In the genomic region with DNA sequence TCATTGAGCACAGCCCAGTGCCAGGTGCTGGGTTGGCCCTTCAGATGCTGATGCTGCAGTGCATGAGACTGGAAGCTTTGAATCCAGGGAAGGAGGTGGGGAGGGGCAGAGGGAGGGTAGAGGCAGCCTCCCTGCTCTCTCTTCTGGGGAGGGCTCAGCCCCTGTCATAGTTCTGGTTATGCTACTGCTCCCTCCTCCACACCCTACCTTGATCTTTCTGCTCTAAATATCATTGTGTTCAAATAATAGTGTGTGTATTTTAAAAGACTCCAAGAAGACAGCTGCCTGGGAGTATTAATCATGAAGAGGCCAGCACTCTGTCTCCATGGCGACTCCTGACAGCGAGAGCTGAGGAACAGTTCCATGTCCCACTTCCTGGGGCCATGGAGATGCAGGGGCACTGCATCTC, we compare ENCODE assay signal across 16 cellular contexts. TPM values are rescaled to one million over a fixed set of nuclear protein-coding genes. Genes with fewer than 3 reads are reported as not detected.
DNase-seq lines count a peak whose midpoint lies in the region; ATAC-seq and TF ChIP-seq lines count a peak whose summit lies in the region.
"Had no signal": no experiment of that assay in that cellular context is flagged by ENCODE, and none has a peak within 500 bp of the region (broad histone marks: within the 10 kb centered on the region; RNA-seq: fewer than 3 reads in every experiment).

No MANE protein-coding gene starts in this region.

- TF ChIP-seq CTCF in BE2C (IDR thresholded peaks at IDR 0.05; ENCODE audit: low read depth, low read length) (no peak), esophagus squamous epithelium (IDR thresholded peaks at IDR 0.05) (no peak)

- intact Hi-C loops in esophagus squamous epithelium (cut with DNase I), result no loop called here

- no peak overlapping the region for H3K27ac ChIP-seq in esophagus squamous epithelium
- H3K27ac ChIP-seq: foreskin keratinocyte, SK-N-MC, suprapubic skin had no signal

- no peak overlapping the region for H3K4me3 Mint-ChIP-seq in activated naive CD4-positive, alpha-beta T cell treated with anti-CD3 and anti-CD28 coated beads, Interleukin-2, amount 10 ng/mL, durations not matched to agents 7 days and 5 days
- H3K4me3 Mint-ChIP-seq: activated naive CD8-positive, alpha-beta T cell treated with anti-CD3 and anti-CD28 coated beads, Interleukin-2, amount 10 ng/mL, durations not matched to agents 7 days and 5 days; activated T-cell treated with anti-CD3 and anti-CD28 coated beads, Interleukin-2, amount 50 U/mL, for 4 hours; nephron had no signal

- H3K36me3 ChIP-seq in BE2C (no peaks in the 10 kb centered on the region), esophagus squamous epithelium (no peaks in the 10 kb centered on the region)
- H3K36me3 ChIP-seq: suprapubic skin had no signal

- H3K4me1 ChIP-seq in BE2C (no peaks in the 10 kb centered on the region), esophagus squamous epithelium (peaks cover 1 to 19% (median 13%) of the 10 kb centered on the region in 3 donors)
- H3K4me1 ChIP-seq: foreskin keratinocyte had no signal

- H3K27me3 ChIP-seq in BE2C (peaks cover 26% of the 10 kb centered on the region), esophagus squamous epithelium (peaks cover 14 to 90% (median 16%) of the 10 kb centered on the region in 4 donors)

- 4 to 12% methylated on average over 2 of the region's 2 CpGs for WGBS in esophagus squamous epithelium, 2 donors

- H3K9me3 Mint-ChIP-seq in activated naive CD4-positive, alpha-beta T cell treated with anti-CD3 and anti-CD28 coated beads, Interleukin-2, amount 10 ng/mL, durations not matched to agents 7 days and 5 days, result no peaks in the 10 kb centered on the region
- H3K9me3 Mint-ChIP-seq: activated naive CD8-positive, alpha-beta T cell treated with anti-CD3 and anti-CD28 coated beads, Interleukin-2, amount 10 ng/mL, durations not matched to agents 7 days and 5 days; activated T-cell treated with anti-CD3 and anti-CD28 coated beads, Interleukin-2, amount 50 U/mL, for 4 hours; nephron had no signal

- H3K36me3 Mint-ChIP-seq in activated naive CD4-positive, alpha-beta T cell treated with anti-CD3 and anti-CD28 coated beads, Interleukin-2, amount 10 ng/mL, durations not matched to agents 7 days and 5 days, result no peaks in the 10 kb centered on the region
- H3K36me3 Mint-ChIP-seq: activated naive CD8-positive, alpha-beta T cell treated with anti-CD3 and anti-CD28 coated beads, Interleukin-2, amount 10 ng/mL, durations not matched to agents 7 days and 5 days had no signal

- no peaks in the 10 kb centered on the region for H3K9me3 ChIP-seq in BE2C
- H3K9me3 ChIP-seq in esophagus squamous epithelium, result no peaks in the 10 kb centered on the region
- H3K9me3 ChIP-seq: suprapubic skin had no signal

- H3K4me1 Mint-ChIP-seq in activated naive CD4-positive, alpha-beta T cell treated with anti-CD3 and anti-CD28 coated beads, Interleukin-2, amount 10 ng/mL, durations not matched to agents 7 days and 5 days, result peaks cover 3% of the 10 kb centered on the region
- H3K4me1 Mint-ChIP-seq: nephron had no signal

- H3K4me3 ChIP-seq in BE2C (ENCODE audit: low read depth, low read length), result no peak overlapping the region
- no peak overlapping the region for H3K4me3 ChIP-seq in esophagus squamous epithelium
- H3K4me3 ChIP-seq: SK-N-MC, suprapubic skin had no signal

- DNase-seq in BE2C (peak; percentile 18), EH (ENCODE audit: low read depth) (peak; percentile 54), NCI-H2227 treated with DMSO at 0.1 percent for 48 hours (lab: John Stamatoyannopoulos, UW) (peak; percentile 87), cerebellar cortex (ENCODE audit: low spot score) (peak; percentile 67), esophagus squamous epithelium (lab: John Stamatoyannopoulos, UW) (no peak), mesenteric fat pad (ENCODE audit: low spot score) (no peak)
- no peak for DNase-seq in activated naive CD4-positive, alpha-beta T cell treated with anti-CD3 and anti-CD28 coated beads, Interleukin-2, amount 10 ng/mL, durations not matched to agents 7 days and 5 days
- DNase-seq: activated naive CD8-positive, alpha-beta T cell treated with anti-CD3 and anti-CD28 coated beads, Interleukin-2, amount 10 ng/mL, durations not matched to agents 7 days and 5 days; activated T-cell treated with anti-CD3 and anti-CD28 coated beads, Interleukin-2, amount 50 U/mL, for 4 hours; foreskin keratinocyte; NCI-H187 had no signal

- H3K27me3 Mint-ChIP-seq in activated naive CD4-positive, alpha-beta T cell treated with anti-CD3 and anti-CD28 coated beads, Interleukin-2, amount 10 ng/mL, durations not matched to agents 7 days and 5 days, result peaks cover 71% of the 10 kb centered on the region

- CTCF ChIA-PET in activated naive CD4-positive, alpha-beta T cell treated with anti-CD3 and anti-CD28 coated beads, Interleukin-2, amount 10 ng/mL, durations not matched to agents 7 days and 5 days (lab: Charles Lee), result no interaction called here

- no peak for ATAC-seq in GM21381 (IDR thresholded peaks at IDR 0.05; ENCODE audit: unreplicated experiment)
- ATAC-seq: activated T-cell treated with anti-CD3 and anti-CD28 coated beads, Interleukin-2, amount 50 U/mL, for 4 hours; foreskin keratinocyte had no signal

- no peak for TF ChIP-seq POLR2A in esophagus squamous epithelium (IDR thresholded peaks at IDR 0.05)

- H3K27ac Mint-ChIP-seq in activated naive CD4-positive, alpha-beta T cell treated with anti-CD3 and anti-CD28 coated beads, Interleukin-2, amount 10 ng/mL, durations not matched to agents 7 days and 5 days, result no peak overlapping the region
- H3K27ac Mint-ChIP-seq: activated naive CD8-positive, alpha-beta T cell treated with anti-CD3 and anti-CD28 coated beads, Interleukin-2, amount 10 ng/mL, durations not matched to agents 7 days and 5 days; nephron had no signal

RNA-seq across cellular contexts. Expression of a gene that starts 3.8 kb away (rescaled TPM):
- polyA plus RNA-seq in BE2C (2012; ENCODE audit: insufficient read depth, insufficient read length, low read depth), result not detected
- total RNA-seq in esophagus squamous epithelium (under 1 TPM in 1 of 4 donors, not detected in 3; 0.26 TPM), mesenteric fat pad (not detected)
- total RNA-seq: activated naive CD8-positive, alpha-beta T cell treated with anti-CD3 and anti-CD28 coated beads, Interleukin-2, amount 10 ng/mL, durations not matched to agents 7 days and 5 days; foreskin keratinocyte; renal cortical epithelial cell; suprapubic skin had no signal
- polyA plus RNA-seq: foreskin keratinocyte had no signal

RNA-seq across cellular contexts. Expression of a gene that starts 12.9 kb away (rescaled TPM):
- 10.2 TPM for polyA plus RNA-seq in BE2C (2012; ENCODE audit: insufficient read depth, insufficient read length, low read depth)
- total RNA-seq in esophagus squamous epithelium (1 to 10 TPM; 1.1 to 2.3 (median 1.3) TPM), mesenteric fat pad (1.7 TPM)

Comparison
In these comparisons a context has a peak if more than half of its experiments do, and no peak if none do; other contexts are left out.
1. DNase-seq: peak in BE2C (single experiment), EH (single experiment), NCI-H2227 treated with DMSO at 0.1 percent for 48 hours (single experiment) and cerebellar cortex (single experiment); none in activated naive CD4-positive, alpha-beta T cell treated with anti-CD3 and anti-CD28 coated beads, Interleukin-2, amount 10 ng/mL, durations not matched to agents 7 days and 5 days (single experiment), esophagus squamous epithelium (single experiment) and mesenteric fat pad (single experiment).